ENCODE assay signal across 27 cellular contexts in the genomic region with DNA sequence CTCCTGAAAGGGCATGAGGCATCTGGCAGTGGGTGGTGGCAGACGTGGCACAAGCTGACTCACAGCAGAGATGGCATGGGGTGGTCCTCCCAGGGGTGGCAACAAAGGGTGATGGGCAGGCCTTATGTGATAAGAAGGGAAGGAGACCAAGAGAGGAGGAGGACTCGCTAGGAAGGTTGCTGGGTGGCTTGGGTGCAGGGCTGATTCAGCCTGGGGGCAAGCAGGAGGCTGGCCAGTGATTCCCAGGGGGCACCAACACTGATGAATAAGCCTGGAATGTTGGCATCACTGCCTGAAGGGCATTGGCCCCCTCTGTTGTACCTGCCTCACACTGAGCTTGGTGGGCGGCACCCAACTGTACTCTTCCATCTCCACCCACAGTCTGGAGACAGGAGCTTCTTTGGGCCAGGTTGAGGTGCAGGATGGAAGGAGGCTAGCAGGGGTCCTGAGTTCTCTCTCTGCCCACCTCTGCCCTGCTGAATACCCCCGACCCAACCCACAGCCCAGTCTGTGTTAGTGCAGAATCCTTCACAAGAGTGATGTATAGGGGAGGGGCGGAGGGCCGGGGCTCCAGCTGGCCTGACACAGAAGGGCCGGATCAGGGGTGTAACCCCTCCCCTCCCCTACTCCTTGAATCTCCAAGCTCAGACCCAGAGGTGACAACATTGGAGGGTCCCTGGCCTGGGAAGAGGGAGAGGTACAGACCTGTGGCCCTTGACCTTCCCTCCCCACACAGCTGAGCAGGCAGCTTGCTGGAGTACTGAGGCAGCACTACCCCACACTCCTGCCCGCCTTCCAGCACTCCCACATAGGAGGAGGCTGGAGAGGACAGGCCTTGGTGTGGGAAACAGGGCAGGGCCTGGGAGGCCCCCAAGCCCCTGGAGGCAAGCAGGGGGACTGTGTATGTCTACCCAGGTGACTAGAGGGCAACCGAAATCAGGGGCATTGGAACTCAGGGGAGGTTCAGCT. TPM values are rescaled to one million over a fixed set of nuclear protein-coding genes. Genes with fewer than 3 reads are reported as not detected.
DNase-seq lines count a peak whose midpoint lies in the region; ATAC-seq, FAIRE-seq and TF ChIP-seq lines count a peak whose summit lies in the region.
"Had no signal": no experiment of that assay in that cellular context is flagged by ENCODE, and none has a peak within 500 bp of the region (broad histone marks: within the 10 kb centered on the region; RNA-seq: fewer than 3 reads in every experiment).

No MANE protein-coding gene starts in this region.

- H3K4me3 ChIP-seq in HepG2 (replicated peaks in 1 of 3; ENCODE audit: insufficient read depth in 1 of 3, low read depth in 2 of 3, low read length in 3 of 3) (no peak overlapping the region), right lobe of liver (no peak overlapping the region), aorta (ENCODE audit: low read length in 2 of 2) (no peak overlapping the region), dorsolateral prefrontal cortex (peak overlapping the region in 13 of 59 donors; percentile 34 to 72 (median 70))
- H3K4me3 ChIP-seq: GM23248, heart left ventricle had no signal

- H4K20me1 ChIP-seq in HepG2 (ENCODE audit: insufficient read depth, low read length) = no peaks in the 10 kb centered on the region

- FAIRE-seq in HepG2 (lab: Jason Lieb, UNC) = no peak
- FAIRE-seq: islet of Langerhans had no signal

- TF ChIP-seq EP300 in HepG2 (IDR thresholded peaks at IDR 0.05; ENCODE audit: low read depth in 2 of 2, low read length in 2 of 2) (no peak), HepG2 (CRISPR knock-in tag; IDR thresholded peaks at IDR 0.05; ENCODE audit: borderline replicate concordance) (no peak)

- no peak overlapping the region for H3K4me2 ChIP-seq in HepG2 (ENCODE audit: low read depth, low read length)

- H3K9me3 ChIP-seq in HepG2 (ENCODE audit: low read length) (no peaks in the 10 kb centered on the region), right lobe of liver (no peaks in the 10 kb centered on the region), aorta (ENCODE audit: control insufficient read depth, low read length) (no peaks in the 10 kb centered on the region)
- H3K9me3 ChIP-seq: heart left ventricle had no signal

- no peaks in the 10 kb centered on the region for H3K79me2 ChIP-seq in HepG2 (ENCODE audit: insufficient read depth, low read length)

- no peak for TF ChIP-seq POLR2A in HepG2 (IDR thresholded peaks at IDR 0.05; ENCODE audit: insufficient read depth in 1 of 2, low read depth in 2 of 2, low read length in 2 of 2)
- TF ChIP-seq POLR2A in right lobe of liver (IDR thresholded peaks at IDR 0.05) = no peak

- H3K9me3 Mint-ChIP-seq in central memory CD8-positive, alpha-beta T cell = no peaks in the 10 kb centered on the region
- H3K9me3 Mint-ChIP-seq in nephron progenitor cell = no peaks in the 10 kb centered on the region
- H3K9me3 Mint-ChIP-seq: CD4-positive, CD25-positive, alpha-beta regulatory T cell; memory B cell had no signal

- no peak overlapping the region for H2AFZ ChIP-seq in HepG2 (ENCODE audit: low read length)
- H2AFZ ChIP-seq: GM23248 had no signal

- H3K36me3 ChIP-seq in HepG2 (replicated peaks in 1 of 2; ENCODE audit: control insufficient read depth in 1 of 2, insufficient read depth in 2 of 2, low read length in 2 of 2) = no peaks in the 10 kb centered on the region
- no peaks in the 10 kb centered on the region for H3K36me3 ChIP-seq in right lobe of liver
- H3K36me3 ChIP-seq in aorta (ENCODE audit: control insufficient read depth in 1 of 2, insufficient read depth in 2 of 2, low read length in 1 of 2) = no peaks in the 10 kb centered on the region
- H3K36me3 ChIP-seq: heart left ventricle had no signal

- H3K27ac Mint-ChIP-seq in central memory CD8-positive, alpha-beta T cell (ENCODE audit: low read depth) = no peak overlapping the region
- H3K27ac Mint-ChIP-seq in nephron progenitor cell = no peak overlapping the region
- H3K27ac Mint-ChIP-seq: CD4-positive, CD25-positive, alpha-beta regulatory T cell had no signal

- in situ Hi-C loops in HepG2 (cut with HindIII; ENCODE audit: extremely low pct_ligation_motif_present, low pct_unique_long_range_greater_than_20kb) = no loop called here

- TF ChIP-seq CTCF in HepG2 (CRISPR knock-in tag; IDR thresholded peaks at IDR 0.05) (no peak), right lobe of liver (IDR thresholded peaks at IDR 0.05) (no peak), nephron progenitor cell (IDR thresholded peaks at IDR 0.05) (no peak), dorsolateral prefrontal cortex (IDR thresholded peaks at IDR 0.05 in 54 of 56, conservative IDR thresholded peaks at IDR 0.05 in 2 of 56; ENCODE audit: low read depth in 1 of 56, partially characterized antibody in 56 of 56) (no peak)

- no peaks in the 10 kb centered on the region for H3K4me1 ChIP-seq in HepG2 (ENCODE audit: insufficient read depth, low read length)
- H3K4me1 ChIP-seq in right lobe of liver = peaks cover 0 to 7% (median 0%) of the 10 kb centered on the region in 4 donors
- H3K4me1 ChIP-seq in aorta (ENCODE audit: control insufficient read depth in 1 of 2, insufficient read depth in 2 of 2, low read length in 2 of 2) = peaks cover 0 to 2% of the 10 kb centered on the region in 2 donors

- intact Hi-C loops in HepG2 (cut with micrococcal nuclease; ENCODE audit: unreplicated experiment) = no loop called here
- intact Hi-C loops in right lobe of liver (cut with DNase I) = no loop called here
- intact Hi-C loops in aorta (cut with DNase I) = no loop called here
- intact Hi-C loops in dorsolateral prefrontal cortex (cut with DNase I) = no loop called here

- POLR2A ChIA-PET in HepG2 (lab: Yijun Ruan, JAX) = interaction anchor here (1.2 kb wide), 1 partner anchor 23 kb away, joined by 6 read pairs; a partner anchor contains a TSS

- 7% methylated on average over 5 of the region's 9 CpGs for WGBS in HepG2 (ENCODE audit: low lambda C conversion rate)
- WGBS in right lobe of liver (ENCODE audit: insufficient coverage, low coverage, low lambda C conversion rate, missing lambda C conversion rate) = 81% methylated on average over 3 of the region's 9 CpGs
- WGBS in aorta, 2 donors = 50 to 58% methylated on average over 9 of the region's 9 CpGs

- DNase-seq in HepG2 (ENCODE audit: low spot score) (no peak), right lobe of liver (no peak), nephron progenitor cell (no peak), aorta (peak; percentile 79 to 89), KG1 (lab: John Stamatoyannopoulos, UW) (no peak), dorsolateral prefrontal cortex (no peak)
- no peak for DNase-seq in central memory CD8-positive, alpha-beta T cell (ENCODE audit: low spot score in 2 of 2)
- DNase-seq: activated CD8-positive, alpha-beta memory T cell treated with anti-CD3 and anti-CD28 coated beads for 24 hours; CD4-positive, CD25-positive, alpha-beta regulatory T cell; central memory CD4-positive, alpha-beta T cell; DMS79; effector memory CD4-positive, alpha-beta T cell; GM23248; MV-4-11; NCI-H2029; NCI-H510A treated with DMSO at 0.1 percent for 48 hours; right cardiac atrium; SHP77; stimulated activated naive CD4-positive, alpha-beta T cell treated with Interleukin-2 at 50 U/mL for 16 hours; T-helper 1 cell had no signal

- peak; percentile 13 for ATAC-seq in HepG2
- no peak for ATAC-seq in right lobe of liver
- ATAC-seq in central memory CD8-positive, alpha-beta T cell (replicated peaks; ENCODE audit: extremely low read depth, poor library complexity, severe bottlenecking) = no peak
- peak; percentile 24 for ATAC-seq in aorta (ENCODE audit: low FRiP score)
- no peak for ATAC-seq in GM21717 (IDR thresholded peaks at IDR 0.05; ENCODE audit: unreplicated experiment)
- ATAC-seq: right cardiac atrium had no signal

- peaks cover 26 to 88% of the 10 kb centered on the region in 2 experiments for H3K27me3 ChIP-seq in HepG2 (ENCODE audit: control insufficient read depth in 1 of 2, insufficient read depth in 2 of 2, low read length in 2 of 2)
- H3K27me3 ChIP-seq in right lobe of liver = peaks cover 0 to 4% of the 10 kb centered on the region in 2 donors
- H3K27me3 ChIP-seq in aorta (ENCODE audit: control insufficient read depth in 1 of 2, insufficient read depth in 2 of 2, low read length in 1 of 2) = no peaks in the 10 kb centered on the region
- H3K27me3 ChIP-seq in dorsolateral prefrontal cortex = peaks cover 0 to 39% (median 11%) of the 10 kb centered on the region in 45 donors

- no peak overlapping the region for H3K9ac ChIP-seq in HepG2 (ENCODE audit: insufficient read depth, low read depth, low read length)
- H3K9ac ChIP-seq: GM23248 had no signal

- no TSS peak for BruUV-seq in HepG2 (replicated peaks; lab: Mats Ljungman, UMichigan)

- no peak for TF ChIP-seq RAD21 in HepG2 (CRISPR knock-in tag; IDR thresholded peaks at IDR 0.05)

- peak overlapping the region; percentile 73 for H3K4me3 Mint-ChIP-seq in central memory CD8-positive, alpha-beta T cell
- H3K4me3 Mint-ChIP-seq in nephron progenitor cell = peak overlapping the region; percentile 88

- peaks cover 36% of the 10 kb centered on the region for H3K27me3 Mint-ChIP-seq in central memory CD8-positive, alpha-beta T cell
- H3K27me3 Mint-ChIP-seq in nephron progenitor cell (ENCODE audit: low read depth, poor library complexity) = peaks cover 78% of the 10 kb centered on the region

- H3K36me3 Mint-ChIP-seq in central memory CD8-positive, alpha-beta T cell (ENCODE audit: insufficient read depth) = peaks cover 3% of the 10 kb centered on the region
- no peaks in the 10 kb centered on the region for H3K36me3 Mint-ChIP-seq in nephron progenitor cell (ENCODE audit: low read depth)
- H3K36me3 Mint-ChIP-seq: CD4-positive, CD25-positive, alpha-beta regulatory T cell; IgD-negative memory B cell; memory B cell had no signal

- H3K4me1 Mint-ChIP-seq in central memory CD8-positive, alpha-beta T cell = peaks cover 7% of the 10 kb centered on the region
- H3K4me1 Mint-ChIP-seq in nephron progenitor cell = peaks cover 49% of the 10 kb centered on the region

- CTCF ChIA-PET in HepG2 (lab: Yijun Ruan, JAX; ENCODE audit: low intra/inter-chr PET ratio, low total read pairs) = no interaction called here

- H3K27ac ChIP-seq in HepG2 (ENCODE audit: extremely low read length, insufficient read depth, low read length) (no peak overlapping the region), right lobe of liver (no peak overlapping the region), aorta (ENCODE audit: low read depth in 1 of 2, low read length in 2 of 2) (peak overlapping the region; percentile 23 to 62), dorsolateral prefrontal cortex (peak overlapping the region in 9 of 59 donors; percentile 7 to 91 (median 62))
- H3K27ac ChIP-seq: GM23248, heart left ventricle, VCaP had no signal

RNA-seq across cellular contexts. Expression of a gene that starts 2.6 kb away (rescaled TPM):
- total RNA-seq in HepG2 (2016; rRNA removed; fragmentation: Illumina TruSeq; extraction: Trizol) (not detected in 2 replicates), right lobe of liver (not detected), aorta (10 to 100 TPM; 29.2 to 53.3 TPM), dorsolateral prefrontal cortex (100 to 1,000 TPM in 2 of 120 experiments, 10 to 100 TPM in 118; 16.2 to 113 (median 58.6) TPM)
- total RNA-seq in HepG2 (2016; cell fraction: cytosol; rRNA removed; fragmentation: Illumina TruSeq; extraction: Trizol; ENCODE audit: low read depth) = not detected in 2 replicates
- total RNA-seq in HepG2 (2016; cell fraction: insoluble cytoplasmic fraction; rRNA removed; fragmentation: Illumina TruSeq; extraction: Trizol) = not detected in 2 replicates
- not detected in 2 replicates for total RNA-seq in HepG2 (2016; cell fraction: membrane; rRNA removed; fragmentation: Illumina TruSeq; extraction: Trizol)
- not detected in 2 replicates for total RNA-seq in HepG2 (2016; cell fraction: nucleus; rRNA removed; fragmentation: Illumina TruSeq; extraction: Trizol)
- polyA plus RNA-seq in HepG2 (2011; rRNA removed) (not detected in 2 replicates), aorta (1 to 10 TPM; 2.0 to 4.7 TPM)
- polyA plus RNA-seq in HepG2 (2011; cell fraction: cytosol; rRNA removed) = not detected in 2 replicates
- not detected in 2 replicates for polyA plus RNA-seq in HepG2 (2011; cell fraction: nucleus; rRNA removed)
- polyA plus RNA-seq in HepG2 (2012) = not detected in 2 replicates
- 0.02 TPM in 1 of 2 replicates, not detected in the other for polyA plus RNA-seq in HepG2 (2016; cell fraction: cytosol; fragmentation: Illumina TruSeq; extraction: Trizol; ENCODE audit: low read depth)
- not detected in 2 replicates for polyA plus RNA-seq in HepG2 (2016; cell fraction: insoluble cytoplasmic fraction; fragmentation: Illumina TruSeq; extraction: Trizol; ENCODE audit: low read depth)
- polyA plus RNA-seq in HepG2 (2016; cell fraction: membrane; fragmentation: Illumina TruSeq; extraction: Trizol; ENCODE audit: low read depth) = not detected in 2 replicates
- not detected in 2 replicates for polyA plus RNA-seq in HepG2 (2016; cell fraction: nucleus; fragmentation: Illumina TruSeq; extraction: Trizol; ENCODE audit: insufficient read depth, low read depth)
- 0.37 TPM in 1 of 2 replicates, not detected in the other for polyA minus RNA-seq in HepG2 (2011; rRNA and poly(A)+ RNA removed; ENCODE audit: low replicate concordance)
- not detected in 2 replicates for polyA minus RNA-seq in HepG2 (2011; cell fraction: cytosol; rRNA and poly(A)+ RNA removed)
- polyA minus RNA-seq in HepG2 (2011; cell fraction: nucleus; rRNA and poly(A)+ RNA removed) = not detected in 2 replicates
- total RNA-seq: CD4-positive, CD25-positive, alpha-beta regulatory T cell; GM23248 had no signal
- polyA plus RNA-seq: CD4-positive, CD25-positive, alpha-beta regulatory T cell; GM23248; IgD-negative memory B cell had no signal

RNA-seq across cellular contexts. Expression of a gene that starts 23.1 kb away (rescaled TPM):
- total RNA-seq in HepG2 (2016; rRNA removed; fragmentation: Illumina TruSeq; extraction: Trizol) = 2,768 and 3,257 TPM in 2 replicates
- 3,353 and 3,708 TPM in 2 replicates for total RNA-seq in HepG2 (2016; cell fraction: cytosol; rRNA removed; fragmentation: Illumina TruSeq; extraction: Trizol; ENCODE audit: low read depth)
- total RNA-seq in HepG2 (2016; cell fraction: insoluble cytoplasmic fraction; rRNA removed; fragmentation: Illumina TruSeq; extraction: Trizol) = 2,694 and 3,334 TPM in 2 replicates
- 5,175 and 5,294 TPM in 2 replicates for total RNA-seq in HepG2 (2016; cell fraction: membrane; rRNA removed; fragmentation: Illumina TruSeq; extraction: Trizol)
- total RNA-seq in HepG2 (2016; cell fraction: nucleus; rRNA removed; fragmentation: Illumina TruSeq; extraction: Trizol) = 990 and 1,076 TPM in 2 replicates
- 2,522 and 2,554 TPM in 2 replicates for polyA plus RNA-seq in HepG2 (2011; rRNA removed)
- 3,383 and 3,728 TPM in 2 replicates for polyA plus RNA-seq in HepG2 (2011; cell fraction: cytosol; rRNA removed)
- polyA plus RNA-seq in HepG2 (2011; cell fraction: nucleus; rRNA removed) = 768 and 1,029 TPM in 2 replicates
- polyA plus RNA-seq in HepG2 (2012) = 2,340 and 2,506 TPM in 2 replicates
- polyA plus RNA-seq in HepG2 (2016; cell fraction: cytosol; fragmentation: Illumina TruSeq; extraction: Trizol; ENCODE audit: low read depth) = 5,160 and 5,701 TPM in 2 replicates
- polyA plus RNA-seq in HepG2 (2016; cell fraction: insoluble cytoplasmic fraction; fragmentation: Illumina TruSeq; extraction: Trizol; ENCODE audit: low read depth) = 4,287 and 4,430 TPM in 2 replicates
- 6,675 and 6,831 TPM in 2 replicates for polyA plus RNA-seq in HepG2 (2016; cell fraction: membrane; fragmentation: Illumina TruSeq; extraction: Trizol; ENCODE audit: low read depth)
- 2,116 and 2,174 TPM in 2 replicates for polyA plus RNA-seq in HepG2 (2016; cell fraction: nucleus; fragmentation: Illumina TruSeq; extraction: Trizol; ENCODE audit: insufficient read depth, low read depth)
- 413 and 602 TPM in 2 replicates for polyA minus RNA-seq in HepG2 (2011; rRNA and poly(A)+ RNA removed; ENCODE audit: low replicate concordance)
- polyA minus RNA-seq in HepG2 (2011; cell fraction: cytosol; rRNA and poly(A)+ RNA removed) = 764 and 846 TPM in 2 replicates
- polyA minus RNA-seq in HepG2 (2011; cell fraction: nucleus; rRNA and poly(A)+ RNA removed) = 184 and 212 TPM in 2 replicates
- 1,000 to 10,000 TPM in 2 of 6 experiments, 100 to 1,000 TPM in 4; 537 to 1,327 (median 627) TPM for total RNA-seq in right lobe of liver
- 1,000 to 10,000 TPM; 1,206 to 1,264 TPM for total RNA-seq in aorta
- 1,000 to 10,000 TPM; 2,950 to 3,759 TPM for polyA plus RNA-seq in aorta
- total RNA-seq in dorsolateral prefrontal cortex = 100 to 1,000 TPM; 415 to 719 (median 536) TPM

RNA-seq across cellular contexts. Expression of a gene that starts 25.7 kb away (rescaled TPM):
- total RNA-seq in HepG2 (2016; rRNA removed; fragmentation: Illumina TruSeq; extraction: Trizol) = 0.60 and 0.75 TPM in 2 replicates
- total RNA-seq in HepG2 (2016; cell fraction: cytosol; rRNA removed; fragmentation: Illumina TruSeq; extraction: Trizol; ENCODE audit: low read depth) = 0.26 and 0.71 TPM in 2 replicates
- 0.19 and 0.84 TPM in 2 replicates for total RNA-seq in HepG2 (2016; cell fraction: insoluble cytoplasmic fraction; rRNA removed; fragmentation: Illumina TruSeq; extraction: Trizol)
- total RNA-seq in HepG2 (2016; cell fraction: membrane; rRNA removed; fragmentation: Illumina TruSeq; extraction: Trizol) = 0.34 and 0.48 TPM in 2 replicates
- total RNA-seq in HepG2 (2016; cell fraction: nucleus; rRNA removed; fragmentation: Illumina TruSeq; extraction: Trizol) = 1.8 TPM in 2 replicates
- 1.5 and 2.9 TPM in 2 replicates for polyA plus RNA-seq in HepG2 (2011; rRNA removed)
- polyA plus RNA-seq in HepG2 (2011; cell fraction: cytosol; rRNA removed) = 0.50 and 0.51 TPM in 2 replicates
- polyA plus RNA-seq in HepG2 (2011; cell fraction: nucleus; rRNA removed) = 8.4 and 12.2 TPM in 2 replicates
- 1.3 and 1.5 TPM in 2 replicates for polyA plus RNA-seq in HepG2 (2012)
- polyA plus RNA-seq in HepG2 (2016; cell fraction: cytosol; fragmentation: Illumina TruSeq; extraction: Trizol; ENCODE audit: low read depth) = 0.28 and 0.34 TPM in 2 replicates
- polyA plus RNA-seq in HepG2 (2016; cell fraction: insoluble cytoplasmic fraction; fragmentation: Illumina TruSeq; extraction: Trizol; ENCODE audit: low read depth) = 0.47 and 0.96 TPM in 2 replicates
- 0.38 and 0.40 TPM in 2 replicates for polyA plus RNA-seq in HepG2 (2016; cell fraction: membrane; fragmentation: Illumina TruSeq; extraction: Trizol; ENCODE audit: low read depth)
- 4.7 and 7.2 TPM in 2 replicates for polyA plus RNA-seq in HepG2 (2016; cell fraction: nucleus; fragmentation: Illumina TruSeq; extraction: Trizol; ENCODE audit: insufficient read depth, low read depth)
- 4.4 and 8.5 TPM in 2 replicates for polyA minus RNA-seq in HepG2 (2011; rRNA and poly(A)+ RNA removed; ENCODE audit: low replicate concordance)
- 0.40 and 1.3 TPM in 2 replicates for polyA minus RNA-seq in HepG2 (2011; cell fraction: cytosol; rRNA and poly(A)+ RNA removed)
- polyA minus RNA-seq in HepG2 (2011; cell fraction: nucleus; rRNA and poly(A)+ RNA removed) = 3.0 and 5.8 TPM in 2 replicates
- total RNA-seq in right lobe of liver = 1 to 10 TPM in 1 of 6 experiments, under 1 TPM in 4, not detected in 1; 0.18 to 1.3 (median 0.27) TPM
- 10 to 100 TPM; 29.6 to 31.6 TPM for total RNA-seq in aorta
- polyA plus RNA-seq in aorta = 10 to 100 TPM in 1 of 2 donors, 1 to 10 TPM in 1; 1.9 to 50.6 TPM
- 100 to 1,000 TPM in 63 of 120 experiments, 10 to 100 TPM in 57; 43.6 to 155 (median 101) TPM for total RNA-seq in dorsolateral prefrontal cortex

RNA-seq across cellular contexts. Expression of a gene that starts 57.2 kb away (rescaled TPM):
- total RNA-seq in HepG2 (2016; rRNA removed; fragmentation: Illumina TruSeq; extraction: Trizol) (not detected in 2 replicates), right lobe of liver (not detected), aorta (under 1 TPM in 1 of 2 donors, not detected in 1; 0.54 TPM), dorsolateral prefrontal cortex (1 to 10 TPM in 37 of 120 experiments, under 1 TPM in 58, not detected in 25; 0.18 to 2.6 (median 0.79) TPM)
- total RNA-seq in HepG2 (2016; cell fraction: cytosol; rRNA removed; fragmentation: Illumina TruSeq; extraction: Trizol; ENCODE audit: low read depth) = not detected in 2 replicates
- not detected in 2 replicates for total RNA-seq in HepG2 (2016; cell fraction: insoluble cytoplasmic fraction; rRNA removed; fragmentation: Illumina TruSeq; extraction: Trizol)
- not detected in 2 replicates for total RNA-seq in HepG2 (2016; cell fraction: membrane; rRNA removed; fragmentation: Illumina TruSeq; extraction: Trizol)
- total RNA-seq in HepG2 (2016; cell fraction: nucleus; rRNA removed; fragmentation: Illumina TruSeq; extraction: Trizol) = not detected in 2 replicates
- polyA plus RNA-seq in HepG2 (2011; rRNA removed) (not detected in 2 replicates), aorta (not detected)
- polyA plus RNA-seq in HepG2 (2011; cell fraction: cytosol; rRNA removed) = not detected in 2 replicates
- polyA plus RNA-seq in HepG2 (2011; cell fraction: nucleus; rRNA removed) = not detected in 2 replicates
- not detected in 2 replicates for polyA plus RNA-seq in HepG2 (2012)
- polyA plus RNA-seq in HepG2 (2016; cell fraction: cytosol; fragmentation: Illumina TruSeq; extraction: Trizol; ENCODE audit: low read depth) = not detected in 2 replicates
- not detected in 2 replicates for polyA plus RNA-seq in HepG2 (2016; cell fraction: insoluble cytoplasmic fraction; fragmentation: Illumina TruSeq; extraction: Trizol; ENCODE audit: low read depth)
- not detected in 2 replicates for polyA plus RNA-seq in HepG2 (2016; cell fraction: membrane; fragmentation: Illumina TruSeq; extraction: Trizol; ENCODE audit: low read depth)
- not detected in 2 replicates for polyA plus RNA-seq in HepG2 (2016; cell fraction: nucleus; fragmentation: Illumina TruSeq; extraction: Trizol; ENCODE audit: insufficient read depth, low read depth)
- polyA minus RNA-seq in HepG2 (2011; rRNA and poly(A)+ RNA removed; ENCODE audit: low replicate concordance) = 0.09 TPM in 1 of 2 replicates, not detected in the other
- not detected in 2 replicates for polyA minus RNA-seq in HepG2 (2011; cell fraction: cytosol; rRNA and poly(A)+ RNA removed)
- polyA minus RNA-seq in HepG2 (2011; cell fraction: nucleus; rRNA and poly(A)+ RNA removed) = not detected in 2 replicates
- total RNA-seq: CD4-positive, CD25-positive, alpha-beta regulatory T cell; GM23248; heart left ventricle; right cardiac atrium; ureter had no signal
- polyA plus RNA-seq: CD4-positive, CD25-positive, alpha-beta regulatory T cell; GM23248; heart left ventricle; IgD-negative memory B cell; right cardiac atrium had no signal

Comparison
In these comparisons a context has a peak if more than half of its experiments do, and no peak if none do; other contexts are left out.
1. ATAC-seq: peak in HepG2 (single experiment) and aorta (single experiment); none in right lobe of liver (0 of 4), central memory CD8-positive, alpha-beta T cell (single experiment) and GM21717 (single experiment).
2. DNase-seq: peak in aorta (2 of 2); none in HepG2 (single experiment), right lobe of liver (0 of 3), central memory CD8-positive, alpha-beta T cell (0 of 2), nephron progenitor cell (single experiment), KG1 (single experiment) and dorsolateral prefrontal cortex (0 of 10).
3. H3K27ac ChIP-seq: peak in aorta (2 of 2); none in HepG2 (single experiment) and right lobe of liver (0 of 3).
4. RNA of a gene that starts 2.6 kb away (total RNA-seq): 16.2 to 113 TPM in dorsolateral prefrontal cortex and 29.2 to 53.3 TPM in aorta; not detected in HepG2 and not detected in right lobe of liver; every median in the first group is over 10 times any median in the second.
5. RNA of a gene that starts 25.7 kb away (total RNA-seq): 43.6 to 155 TPM in dorsolateral prefrontal cortex and 29.6 to 31.6 TPM in aorta; 0.19 to 1.8 TPM in HepG2 and 0.18 to 1.3 TPM in right lobe of liver; every median in the first group is over 10 times any median in the second.